Comparison of ENCODE assay signal across 30 cellular contexts in genomic region chr2:62531594-62531993, GRCh38. TPM values are rescaled to one million over a fixed set of nuclear protein-coding genes. Genes with fewer than 3 reads are reported as not detected.
"Had no signal": no experiment of that assay in that cellular context is flagged by ENCODE, and none has a peak within 500 bp of the region (broad histone marks: within the 10 kb centered on the region; RNA-seq: fewer than 3 reads in every experiment).

No MANE protein-coding gene starts in this region.

- H3K4me3 ChIP-seq: ovary, psoas muscle, skin epidermis, smooth muscle cell, spleen, suprapubic skin, thoracic aorta, thyroid gland, tibial nerve, upper lobe of left lung, uterus had no signal

- H2AFZ ChIP-seq: parathyroid adenoma had no signal

- H3K4me1 ChIP-seq: parathyroid adenoma, psoas muscle, spleen, suprapubic skin, uterus had no signal

- H3K79me2 ChIP-seq: parathyroid adenoma had no signal

- DNase-seq: naive B cell; naive thymus-derived CD8-positive, alpha-beta T cell; nephron progenitor cell; occipital lobe; ovary; psoas muscle; right cardiac atrium; spleen; stimulated activated CD4-positive, alpha-beta T cell treated with anti-CD3 and anti-CD28 coated beads, Interleukin-12 subunit alpha, Interleukin-12 subunit beta, amount 100 ng/mL, for 4 hours; stimulated activated CD4-positive, alpha-beta T cell treated with anti-CD3 and anti-CD28 coated beads, Interleukin-1b, Interleukin-23, amount 100 ng/mL, for 48 hours; stimulated activated CD4-positive, alpha-beta T cell treated with anti-CD3 and anti-CD28 coated beads, Interleukin-4, amount 100 ng/mL, for 1 hour; stimulated activated CD4-positive, alpha-beta T cell treated with anti-CD3 and anti-CD28 coated beads, Interleukin-4, amount 100 ng/mL, for 4 hours; stimulated activated CD8-positive, alpha-beta memory T cell treated with anti-CD3 and anti-CD28 coated beads, Interleukin-4, amount 100 ng/mL, for 48 hours; stimulated activated naive CD4-positive, alpha-beta T cell; stimulated activated naive CD8-positive, alpha-beta T cell treated with anti-CD3 and anti-CD28 coated beads, Interleukin-15, amount 100 ng/mL, for 72 hours; stimulated activated naive CD8-positive, alpha-beta T cell treated with anti-CD3 and anti-CD28 coated beads, Interleukin-15, Interleukin-2, amounts not matched to agents 100 U/mL and 50 U/mL, for 24 hours; substantia nigra; thyroid gland; trophoblast cell; uterus had no signal

- ATAC-seq: naive thymus-derived CD8-positive, alpha-beta T cell; natural killer cell treated with Interleukin-12 subunit alpha and Interleukin-12 subunit beta and Interleukin-15 and Interleukin-18, amount 100 ng/mL, for 72 hours; psoas muscle; right cardiac atrium; sciatic nerve; stimulated activated memory B cell treated with anti-CD40 and anti-IgM and Interleukin-4, amounts not matched to agents 10 μg/mL and 1 μg/mL and 100 μg/mL, for 72 hours; stimulated activated naive CD8-positive, alpha-beta T cell treated with anti-CD3 and anti-CD28 coated beads, Interleukin-15, amount 100 ng/mL, for 72 hours; stimulated activated naive CD8-positive, alpha-beta T cell treated with anti-CD3 and anti-CD28 coated beads, Interleukin-15, Interleukin-2, amounts not matched to agents 100 U/mL and 50 U/mL, for 24 hours had no signal

- H3K36me3 ChIP-seq: ovary, spleen, suprapubic skin, thoracic aorta, thyroid gland, tibial nerve, upper lobe of left lung, uterus had no signal

- H3K27ac ChIP-seq: ovary, parathyroid adenoma, psoas muscle, skin epidermis, spleen, suprapubic skin, thoracic aorta, thyroid gland, tibial nerve, upper lobe of left lung, uterus had no signal

- H3K9me3 ChIP-seq: ovary, psoas muscle, suprapubic skin, thoracic aorta, thyroid gland, tibial nerve, uterus had no signal

- H3K27me3 ChIP-seq: ovary, suprapubic skin, thyroid gland, tibial nerve, upper lobe of left lung, uterus had no signal

- H3K4me2 ChIP-seq: smooth muscle cell had no signal

- H3K9ac ChIP-seq: parathyroid adenoma had no signal

RNA-seq across cellular contexts. Expression of gene TMEM17, which starts 25.6 kb away (rescaled TPM):
- total RNA-seq: naive thymus-derived CD8-positive, alpha-beta T cell had no signal
- polyA plus RNA-seq: naive thymus-derived CD8-positive, alpha-beta T cell had no signal
